Comparison of ENCODE assay signal across 17 cellular contexts in genomic region chr2:119794237-119794636, GRCh38. TPM values are rescaled to one million over a fixed set of nuclear protein-coding genes. Genes with fewer than 3 reads are reported as not detected.
DNase-seq lines count a peak whose midpoint lies in the region; ATAC-seq and TF ChIP-seq lines count a peak whose summit lies in the region.
"Had no signal": no experiment of that assay in that cellular context is flagged by ENCODE, and none has a peak within 500 bp of the region (broad histone marks: within the 10 kb centered on the region; RNA-seq: fewer than 3 reads in every experiment).

No MANE protein-coding gene starts in this region.

- DNase-seq in heart right ventricle (peak in 1 of 2 donors; percentile 51), left ventricle myocardium inferior (no peak), endodermal cell (peak; percentile 56), neuronal stem cell (ENCODE audit: low spot score) (no peak), NCI-H1436 (lab: John Stamatoyannopoulos, UW) (no peak), aorta (no peak)
- DNase-seq: BE2C; CD8-positive, alpha-beta T cell; COR-L47; DMS53; GF-D8; KG1 had no signal

- no peak overlapping the region for H4K91ac ChIP-seq in neuronal stem cell (ENCODE audit: low read depth, low read length, poor library complexity)

- peaks cover 40% of the 10 kb centered on the region for H3K9me3 Mint-ChIP-seq in endodermal cell

- H3K23ac ChIP-seq in neuronal stem cell (ENCODE audit: low read depth, low read length, poor library complexity), result peak overlapping the region; percentile 97

- H3K27me3 ChIP-seq in heart right ventricle (no peaks in the 10 kb centered on the region), left ventricle myocardium inferior (ENCODE audit: low read depth) (no peaks in the 10 kb centered on the region), endodermal cell (ENCODE audit: control insufficient read depth, insufficient read depth, low read length, poor library complexity, severe bottlenecking) (no peaks in the 10 kb centered on the region), neuronal stem cell (ENCODE audit: control insufficient read depth in 3 of 3, insufficient read depth in 3 of 3, low read depth in 1 of 3, low read length in 3 of 3) (no peaks in the 10 kb centered on the region), aorta (ENCODE audit: control insufficient read depth in 1 of 2, insufficient read depth in 2 of 2, low read length in 1 of 2) (no peaks in the 10 kb centered on the region)
- H3K27me3 ChIP-seq: BE2C had no signal

- CTCF ChIA-PET in HEK293 (lab: Yijun Ruan, JAX), result no interaction called here

- no peak overlapping the region for H2AFZ ChIP-seq in neuronal stem cell (ENCODE audit: low read length)

- H3K14ac ChIP-seq in neuronal stem cell (ENCODE audit: low read length), result no peak overlapping the region

- H3K79me1 ChIP-seq in neuronal stem cell (ENCODE audit: low read depth, low read length), result peaks cover 7% of the 10 kb centered on the region

- H3K27ac ChIP-seq in heart right ventricle (no peak overlapping the region), left ventricle myocardium inferior (replicated peaks) (no peak overlapping the region), HEK293 (ENCODE audit: extremely low read depth, low read depth, low read length) (no peak overlapping the region), endodermal cell (ENCODE audit: low read depth, low read length) (no peak overlapping the region), neuronal stem cell (replicated peaks; ENCODE audit: low read length) (no peak overlapping the region), aorta (ENCODE audit: low read depth in 1 of 2, low read length in 2 of 2) (no peak overlapping the region)
- H3K27ac ChIP-seq: A549 had no signal

- peaks cover 42% of the 10 kb centered on the region for H3K36me3 Mint-ChIP-seq in endodermal cell (ENCODE audit: low read depth)

- peaks cover 0 to 7% (median 0%) of the 10 kb centered on the region in 9 donors for H3K36me3 ChIP-seq in heart right ventricle
- H3K36me3 ChIP-seq in left ventricle myocardium inferior, result peaks cover 15% of the 10 kb centered on the region
- peaks cover 0 to 6% of the 10 kb centered on the region in 2 experiments; a peak in 1 of 3 replicates for H3K36me3 ChIP-seq in HEK293 (ENCODE audit: control insufficient read depth in 2 of 2, insufficient read depth in 1 of 2, low read length in 2 of 2)
- peaks cover 4% of the 10 kb centered on the region for H3K36me3 ChIP-seq in endodermal cell (ENCODE audit: control insufficient read depth, insufficient read depth, low read length)
- peaks cover 0 to 8% of the 10 kb centered on the region in 2 donors for H3K36me3 ChIP-seq in neuronal stem cell (replicated peaks in 1 of 2; ENCODE audit: control insufficient read depth in 2 of 2, insufficient read depth in 2 of 2, low read length in 2 of 2)
- peaks cover 0 to 2% of the 10 kb centered on the region in 2 donors for H3K36me3 ChIP-seq in aorta (ENCODE audit: control insufficient read depth in 1 of 2, insufficient read depth in 2 of 2, low read length in 1 of 2)
- H3K36me3 ChIP-seq: BE2C had no signal

- no peak for TF ChIP-seq CTCF in heart right ventricle (IDR thresholded peaks at IDR 0.05)
- TF ChIP-seq CTCF in left ventricle myocardium inferior (IDR thresholded peaks at IDR 0.05; ENCODE audit: borderline replicate concordance), result no peak
- TF ChIP-seq CTCF in HEK293 (tag by site-specific recombination; IDR thresholded peaks at IDR 0.05), result no peak
- no peak for TF ChIP-seq CTCF in endodermal cell (conservative IDR thresholded peaks at IDR 0.05)

- H3K27ac Mint-ChIP-seq in endodermal cell, result no peak overlapping the region
- H3K27ac Mint-ChIP-seq: CD14-positive monocyte, IgD-negative memory B cell had no signal

- peaks cover 0 to 27% (median 6%) of the 10 kb centered on the region in 9 donors for H3K4me1 ChIP-seq in heart right ventricle
- H3K4me1 ChIP-seq in left ventricle myocardium inferior, result peaks cover 33% of the 10 kb centered on the region
- no peaks in the 10 kb centered on the region for H3K4me1 ChIP-seq in HEK293 (ENCODE audit: control insufficient read depth, insufficient read depth, low read length)
- no peaks in the 10 kb centered on the region for H3K4me1 ChIP-seq in endodermal cell (ENCODE audit: control insufficient read depth, insufficient read depth, low read length)
- peaks cover 0 to 5% of the 10 kb centered on the region in 2 donors for H3K4me1 ChIP-seq in neuronal stem cell (ENCODE audit: control insufficient read depth in 2 of 2, insufficient read depth in 1 of 2, low read depth in 1 of 2, low read length in 2 of 2)
- no peaks in the 10 kb centered on the region for H3K4me1 ChIP-seq in aorta (ENCODE audit: control insufficient read depth in 1 of 2, insufficient read depth in 2 of 2, low read length in 2 of 2)
- H3K4me1 ChIP-seq: A549, BE2C had no signal

- H3K9ac ChIP-seq in endodermal cell (ENCODE audit: extremely low read depth, low read length, poor library complexity, severe bottlenecking) (no peak overlapping the region), neuronal stem cell (ENCODE audit: low read depth, low read length, poor library complexity) (peak overlapping the region; percentile 64)

- H3K9me3 ChIP-seq in heart right ventricle (peaks cover 0 to 57% (median 37%) of the 10 kb centered on the region in 11 donors), left ventricle myocardium inferior (replicated peaks) (peaks cover 40% of the 10 kb centered on the region), HEK293 (ENCODE audit: control insufficient read depth, insufficient read depth, low read depth, low read length) (no peaks in the 10 kb centered on the region), endodermal cell (ENCODE audit: control insufficient read depth, low read length) (peaks cover 56% of the 10 kb centered on the region), neuronal stem cell (replicated peaks in 1 of 2; ENCODE audit: control insufficient read depth in 2 of 2, insufficient read depth in 1 of 2, low read depth in 1 of 2, low read length in 2 of 2) (peaks cover 6 to 41% of the 10 kb centered on the region in 2 donors), aorta (ENCODE audit: control insufficient read depth, low read length) (no peaks in the 10 kb centered on the region)
- H3K9me3 ChIP-seq: BE2C had no signal

- no peak overlapping the region for H3K4me3 ChIP-seq in heart right ventricle
- H3K4me3 ChIP-seq in left ventricle myocardium inferior, result no peak overlapping the region
- no peak overlapping the region for H3K4me3 ChIP-seq in HEK293 (ENCODE audit: low read depth, low read length)
- no peak overlapping the region for H3K4me3 ChIP-seq in endodermal cell (ENCODE audit: low read length)
- H3K4me3 ChIP-seq in neuronal stem cell (ENCODE audit: low read length in 2 of 2), result peak overlapping the region in 1 of 2 donors; percentile 22
- no peak overlapping the region for H3K4me3 ChIP-seq in aorta (ENCODE audit: low read length in 2 of 2)
- H3K4me3 ChIP-seq: A549 had no signal

- H2AK5ac ChIP-seq in neuronal stem cell (ENCODE audit: low read depth, low read length), result no peak overlapping the region

- no peak overlapping the region for H2BK15ac ChIP-seq in neuronal stem cell (ENCODE audit: low read length)

- no peaks in the 10 kb centered on the region for H3K27me3 Mint-ChIP-seq in endodermal cell (ENCODE audit: insufficient read depth)
- H3K27me3 Mint-ChIP-seq: IgD-negative memory B cell had no signal

- H3K4me3 Mint-ChIP-seq in endodermal cell, result no peak overlapping the region
- H3K4me3 Mint-ChIP-seq: CD14-positive monocyte; CD8-positive, alpha-beta T cell; IgD-negative memory B cell had no signal

- H3K4me1 Mint-ChIP-seq in endodermal cell, result no peaks in the 10 kb centered on the region
- H3K4me1 Mint-ChIP-seq: CD14-positive monocyte had no signal

- intact Hi-C loops in heart right ventricle (cut with DNase I) (no loop called here), left ventricle myocardium inferior (cut with micrococcal nuclease) (no loop called here), aorta (cut with DNase I) (no loop called here)

- H2BK12ac ChIP-seq in neuronal stem cell (ENCODE audit: low read length), result no peak overlapping the region

- no peak overlapping the region for H3K4me2 ChIP-seq in neuronal stem cell (ENCODE audit: insufficient read depth, low read length, poor library complexity, severe bottlenecking)
- H3K4me2 ChIP-seq: A549 had no signal

- ATAC-seq in heart right ventricle (peak in 5 of 8 donors; percentile 39 to 84 (median 81)), aorta (ENCODE audit: low FRiP score) (no peak)
- ATAC-seq: CD8-positive, alpha-beta T cell; HCT116 had no signal

- WGBS in heart right ventricle, 2 donors, result 79 to 87% methylated on average over 9 of the region's 9 CpGs
- 96 to 100% methylated on average over 8 to 9 of the region's 9 CpGs for WGBS in endodermal cell (ENCODE audit: insufficient coverage in 1 of 2, insufficient read length in 1 of 2), 2 experiments
- WGBS in neuronal stem cell (ENCODE audit: extremely low coverage in 2 of 2, insufficient read length in 2 of 2, insufficient replicate concordance in 1 of 2), 2 donors, result no CpG with 5 or more reads among the region's 9 CpGs
- WGBS in aorta, 2 donors, result 79% methylated on average over 9 of the region's 9 CpGs

- H2BK120ac ChIP-seq in neuronal stem cell (ENCODE audit: low read depth, low read length), result no peak overlapping the region

- H2BK5ac ChIP-seq in neuronal stem cell (ENCODE audit: low read length), result no peak overlapping the region

- POLR2A ChIA-PET in HEK293 (lab: Yijun Ruan, JAX), result no interaction called here

- no peak overlapping the region for H4K8ac ChIP-seq in neuronal stem cell (ENCODE audit: low read depth, low read length)

- H3K18ac ChIP-seq in neuronal stem cell (ENCODE audit: low read length), result peak overlapping the region; percentile 83

- peak overlapping the region; percentile 78 for H3K4ac ChIP-seq in neuronal stem cell (ENCODE audit: low read length)

TF ChIP-seq in HEK293, 187 proteins besides CTCF, POLR2A, EP300 and RAD21:
- no peak for TF ChIP-seq FEZF1 (tag by site-specific recombination; IDR thresholded peaks at IDR 0.05)
- TF ChIP-seq ZNF558 (tag by site-specific recombination; IDR thresholded peaks at IDR 0.05), result 0 out of 2 replicates have a peak, but pooled peaks have one; percentile 23
- no peak for TF ChIP-seq ZNF433 (tag by site-specific recombination; IDR thresholded peaks at IDR 0.05; ENCODE audit: low read depth)
TF ChIP-seq in HEK293: peak in this region for 1.

RNA-seq across cellular contexts. Expression of gene PTPN4, which starts 34.5 kb away (rescaled TPM):
- total RNA-seq in heart right ventricle (10 to 100 TPM; 25.9 to 56.1 (median 49.8) TPM), left ventricle myocardium inferior (45.4 TPM), endodermal cell (10 to 100 TPM; 52.6 to 69.8 TPM), aorta (10 to 100 TPM; 20.4 to 39.0 TPM)
- polyA plus RNA-seq in heart right ventricle (1 to 10 TPM; 2.5 to 3.7 TPM), aorta (1 to 10 TPM; 2.1 to 2.7 TPM)
- 36.4 TPM for polyA plus RNA-seq in endodermal cell (2013, experiment 1 of 2)
- polyA plus RNA-seq in endodermal cell (2013, experiment 2 of 2), result 22.5 TPM
- polyA plus RNA-seq in neuronal stem cell (2013, experiment 1 of 2), result 7.7 TPM
- polyA plus RNA-seq in neuronal stem cell (2013, experiment 2 of 2), result 9.5 TPM
